9 cellular contexts compared by ENCODE assay signal in genomic region chr17:59751955-59752413, GRCh38. TPM values are rescaled to one million over a fixed set of nuclear protein-coding genes. Genes with fewer than 3 reads are reported as not detected.
DNase-seq lines count a peak whose midpoint lies in the region; ATAC-seq, FAIRE-seq and TF ChIP-seq lines count a peak whose summit lies in the region.
"Had no signal": no experiment of that assay in that cellular context is flagged by ENCODE, and none has a peak within 500 bp of the region (broad histone marks: within the 10 kb centered on the region; RNA-seq: fewer than 3 reads in every experiment).

No MANE protein-coding gene starts in this region.

- ATAC-seq in GM12878 = peak; percentile 76
- ATAC-seq in esophagus mucosa = no peak
- no peak for ATAC-seq in GM21390 (IDR thresholded peaks at IDR 0.05; ENCODE audit: unreplicated experiment)

- H3K36me3 ChIP-seq in OCI-LY3 (replicated peaks; ENCODE audit: low read depth, low read length) (no peaks in the 10 kb centered on the region), GM12878 (ENCODE audit: control insufficient read depth in 2 of 2, insufficient read depth in 2 of 2, low read length in 1 of 2) (peaks cover 0 to 1% of the 10 kb centered on the region in 2 experiments; a peak in 1 of 4 replicates)

- no peaks in the 10 kb centered on the region for H3K27me3 ChIP-seq in AG04450 (ENCODE audit: control insufficient read depth, insufficient read depth, low read length)
- H3K27me3 ChIP-seq in OCI-LY3 (ENCODE audit: low read depth, low read length) = no peaks in the 10 kb centered on the region
- H3K27me3 ChIP-seq in GM12878 (replicated peaks in 1 of 2; ENCODE audit: control insufficient read depth in 2 of 2, insufficient read depth in 2 of 2, low read length in 1 of 2) = no peaks in the 10 kb centered on the region

- intact Hi-C loops in GM12878 (cut with micrococcal nuclease; ENCODE audit: unreplicated experiment) = loop anchor here (2.0 to 5.0 kb wide), 3 partner anchors 77 to 160 kb away; no protein-coding TSS in a partner anchor

- CTCF ChIA-PET in AG04450 (lab: Charles Lee) (interaction anchor here (1.1 kb wide), 1 partner anchor 285 kb away, joined by 3 read pairs; no protein-coding TSS in a partner anchor), GM12878 (lab: Yijun Ruan, JAX) (interaction anchor here (0.6 to 5.1 kb wide), 20 partner anchors 8 to 532 kb away, joined by 3 to 75 read pairs (median 6); partner anchors contain the start of genes GDPD1 and RNFT1)

- no TSS peak for BruUV-seq in GM12878 (replicated peaks; lab: Mats Ljungman, UMichigan)

- TF ChIP-seq EP300 in GM12878 (IDR thresholded peaks at IDR 0.05; ENCODE audit: borderline replicate concordance in 1 of 2, control insufficient read depth in 1 of 2, low read depth in 2 of 2, low read length in 2 of 2) = 0 out of 4 replicates have a peak, but pooled peaks of 1 of the 2 experiments have one; percentile 21

- in situ Hi-C loops in GM13976 (cut with MboI; ENCODE audit: low sequenced_read_pairs, unreplicated experiment) = loop anchor here (10.0 kb wide), 1 partner anchor 283 kb away; no protein-coding TSS in a partner anchor
- in situ Hi-C loops in GM12878 (cut with MboI) = no loop called here

- TF ChIP-seq CTCF in AG04450 (IDR thresholded peaks at IDR 0.05; ENCODE audit: low read depth, low read length) (no peak), GM13976 (IDR thresholded peaks at IDR 0.05; ENCODE audit: borderline replicate concordance, control extremely low read depth, extremely low read depth, insufficient read depth, missing control alignments) (no peak), OCI-LY3 (IDR thresholded peaks at IDR 0.05; ENCODE audit: low read depth, low read length) (no peak), GM12878 (IDR thresholded peaks at IDR 0.05 in 2 of 3, conservative IDR thresholded peaks at IDR 0.05 in 1 of 3; ENCODE audit: control insufficient read depth in 2 of 3, extremely low read depth in 1 of 3, insufficient read depth in 1 of 3, low read depth in 3 of 3, low read length in 3 of 3) (no peak)

- H3K27ac ChIP-seq in AG04450 (ENCODE audit: low read depth, low read length) = peak overlapping the region; percentile 34
- H3K27ac ChIP-seq in OCI-LY3 (ENCODE audit: low read length) = peak overlapping the region; percentile 77
- peak overlapping the region; percentile 48 for H3K27ac ChIP-seq in GM12878 (ENCODE audit: control insufficient read depth, insufficient read depth)

- peak overlapping the region; percentile 29 for H3K9ac ChIP-seq in OCI-LY3 (ENCODE audit: low read length)
- peak overlapping the region; percentile 28; the same call in 1 of the 2 replicates for H3K9ac ChIP-seq in GM12878 (ENCODE audit: control insufficient read depth, insufficient read depth, low read length)

- RAD21 ChIA-PET in GM12878 (lab: Charles Lee; ENCODE audit: unreplicated experiment) = interaction anchor here (0.5 to 6.4 kb wide), 22 partner anchors 9 to 285 kb away, joined by 3 to 142 read pairs (median 9); partner anchors contain the start of genes PTRH2, RNFT1, RPS6KB1 and TUBD1

- no peak for TF ChIP-seq RAD21 in GM12878 (IDR thresholded peaks at IDR 0.05; ENCODE audit: insufficient read depth, low read depth, low read length)

- SMC1A ChIA-PET in GM12878 (lab: Charles Lee; ENCODE audit: uncharacterized antibody, unreplicated experiment) = interaction anchor here (0.6 to 6.7 kb wide), 19 partner anchors 8 to 297 kb away, joined by 3 to 127 read pairs (median 10); partner anchors contain the start of genes RPS6KB1 and TUBD1

- no peak overlapping the region for H3K4me3 ChIP-seq in AG04450 (ENCODE audit: low read depth, low read length)
- peak overlapping the region; percentile 42 for H3K4me3 ChIP-seq in OCI-LY3 (ENCODE audit: low read length)
- peak overlapping the region; percentile 39; the same call in 1 of the 2 replicates for H3K4me3 ChIP-seq in GM12878

- 1% methylated on average over 11 of the region's 11 CpGs for WGBS in GM12878 (ENCODE audit: insufficient coverage, insufficient replicate concordance, low lambda C conversion rate, missing lambda C conversion rate)

- POLR2A ChIA-PET in AG04450 (lab: Yijun Ruan, JAX) = interaction anchor here (1.0 to 5.6 kb wide), 2 partner anchors 34 to 90 kb away, joined by 11 to 221 read pairs; no protein-coding TSS in a partner anchor
- POLR2A ChIA-PET in GM12878 (lab: Charles Lee) = interaction anchor here (0.6 to 5.2 kb wide), 14 partner anchors 11 to 213 kb away, joined by 3 to 29 read pairs (median 5); no protein-coding TSS in a partner anchor

- no peak for TF ChIP-seq POLR2A in GM12878 (IDR thresholded peaks at IDR 0.05; ENCODE audit: low read depth, low read length)

- peaks cover 33% of the 10 kb centered on the region for H3K4me1 ChIP-seq in OCI-LY3 (ENCODE audit: low read length)
- H3K4me1 ChIP-seq in GM12878 (ENCODE audit: control insufficient read depth, insufficient read depth, low read length) = peaks cover 13% of the 10 kb centered on the region

- no peaks in the 10 kb centered on the region for H3K79me2 ChIP-seq in OCI-LY3 (ENCODE audit: low read length)
- H3K79me2 ChIP-seq in GM12878 (ENCODE audit: control insufficient read depth, insufficient read depth, low read length) = peaks cover 2% of the 10 kb centered on the region; the same call in 1 of the 2 replicates

- DNase-seq in AG04450 (ENCODE audit: low read depth, low spot score) (no peak), GM13976 (ENCODE audit: low spot score) (peak; percentile 28), GM12878 (ENCODE audit: low read depth, low spot score) (no peak), NCI-H1105 (lab: John Stamatoyannopoulos, UW) (no peak), COLO668 (lab: John Stamatoyannopoulos, UW; ENCODE audit: unreplicated experiment) (no peak)
- DNase-seq: NCI-H748 treated with DMSO at 0.1 percent for 48 hours had no signal

- peak overlapping the region; percentile 77 for H3K4me2 ChIP-seq in OCI-LY3 (ENCODE audit: low read length)
- peak overlapping the region; percentile 63 for H3K4me2 ChIP-seq in GM12878 (ENCODE audit: control insufficient read depth, insufficient read depth)

- no peaks in the 10 kb centered on the region for H3K9me3 ChIP-seq in AG04450 (ENCODE audit: control insufficient read depth, insufficient read depth, low read length)
- H3K9me3 ChIP-seq in OCI-LY3 (ENCODE audit: insufficient read depth, low read length) = no peaks in the 10 kb centered on the region
- no peaks in the 10 kb centered on the region for H3K9me3 ChIP-seq in GM12878 (replicated peaks; ENCODE audit: control insufficient read depth, insufficient read depth, low read length)

- H2AFZ ChIP-seq in OCI-LY3 (ENCODE audit: low read depth, low read length) = no peak overlapping the region
- H2AFZ ChIP-seq in GM12878 (ENCODE audit: control insufficient read depth, low read depth, low read length) = no peak overlapping the region

- H4K20me1 ChIP-seq in OCI-LY3 (ENCODE audit: insufficient read depth, low read length) (no peaks in the 10 kb centered on the region), GM12878 (ENCODE audit: control insufficient read depth, insufficient read depth) (no peaks in the 10 kb centered on the region)

- FAIRE-seq in GM12878 (lab: Jason Lieb, UNC) = no peak

TF ChIP-seq in GM12878, 131 proteins besides CTCF, POLR2A, EP300 and RAD21 (continues in another document):
- no peak for TF ChIP-seq SPI1 (IDR thresholded peaks at IDR 0.05; ENCODE audit: borderline replicate concordance, insufficient read depth, low read depth, low read length)
- TF ChIP-seq PAX5 (IDR thresholded peaks at IDR 0.05; ENCODE audit: borderline replicate concordance, low read depth, low read length) = peak; percentile 52; the same call in 1 of the 2 replicates

RNA-seq across cellular contexts. Expression of gene VMP1, which starts 44.5 kb away (rescaled TPM):
- polyA plus RNA-seq in AG04450 (2011; rRNA removed) = 174 and 196 TPM in 2 replicates
- 301 and 430 TPM in 2 replicates for polyA minus RNA-seq in AG04450 (2011; rRNA and poly(A)+ RNA removed)
- 475 and 481 TPM in 2 replicates for total RNA-seq in GM12878 (2013; cell fraction: nucleolus; rRNA removed)
- total RNA-seq in GM12878 (2014; rRNA removed) = 135 and 169 TPM in 2 replicates
- total RNA-seq in GM12878 (2014; rRNA removed; fragmentation: Illumina TruSeq; extraction: Trizol) = 150 and 160 TPM in 2 replicates
- total RNA-seq in GM12878 (2021) = 132 and 139 TPM in 2 replicates
- polyA plus RNA-seq in GM12878 (2011; ENCODE audit: low read depth) = 49.4 TPM
- polyA plus RNA-seq in GM12878 (2011; rRNA removed) = 171 and 218 TPM in 2 replicates
- polyA plus RNA-seq in GM12878 (2011; cell fraction: cytosol; rRNA removed) = 50.7 and 56.0 TPM in 2 replicates
- polyA plus RNA-seq in GM12878 (2011; cell fraction: nucleus; rRNA removed) = 117 and 155 TPM in 2 replicates
- polyA plus RNA-seq in GM12878 (2012) = 54.2 and 94.2 TPM in 2 replicates
- 121 and 153 TPM in 2 replicates for polyA plus RNA-seq in GM12878 (2014; fragmentation: Illumina TruSeq; extraction: Trizol)
- 100 to 1,000 TPM; 130 to 199 TPM for polyA plus RNA-seq in GM12878 (2014; fragmentation: Nextera tagmentation; extraction: Ambion mirVana)
- polyA plus RNA-seq in GM12878 (2014; rRNA removed) = 78.0 and 88.4 TPM in 2 replicates
- 100 to 1,000 TPM; 107 to 111 TPM for polyA plus RNA-seq in GM12878 (2016; fragmentation: Nextera tagmentation; extraction: Ambion mirVana)
- 205 and 241 TPM in 2 replicates for polyA minus RNA-seq in GM12878 (2011; rRNA and poly(A)+ RNA removed)
- 66.8 and 88.2 TPM in 2 replicates for polyA minus RNA-seq in GM12878 (2011; cell fraction: cytosol; rRNA and poly(A)+ RNA removed)
- polyA minus RNA-seq in GM12878 (2011; cell fraction: nucleus; rRNA and poly(A)+ RNA removed) = 262 and 332 TPM in 2 replicates
- 133 TPM for total RNA-seq in esophagus mucosa

RNA-seq across cellular contexts. Expression of gene PTRH2, which starts 44.8 kb away (rescaled TPM):
- polyA plus RNA-seq in AG04450 (2011; rRNA removed) (56.0 and 56.1 TPM in 2 replicates), GM12878 (2011; rRNA removed) (81.6 and 94.8 TPM in 2 replicates), GM12878 (2014; fragmentation: Illumina TruSeq; extraction: Trizol) (73.0 and 84.6 TPM in 2 replicates), GM12878 (2014; fragmentation: Nextera tagmentation; extraction: Ambion mirVana) (100 to 1,000 TPM; 128 to 156 TPM), GM12878 (2014; rRNA removed) (62.5 and 67.5 TPM in 2 replicates), GM12878 (2016; fragmentation: Nextera tagmentation; extraction: Ambion mirVana) (10 to 100 TPM; 58.0 to 59.3 TPM)
- 27.4 and 30.8 TPM in 2 replicates for polyA minus RNA-seq in AG04450 (2011; rRNA and poly(A)+ RNA removed)
- total RNA-seq in GM12878 (2013; cell fraction: nucleolus; rRNA removed) = 40.4 and 43.9 TPM in 2 replicates
- total RNA-seq in GM12878 (2014; rRNA removed) (47.0 and 48.7 TPM in 2 replicates), GM12878 (2014; rRNA removed; fragmentation: Illumina TruSeq; extraction: Trizol) (38.3 and 38.8 TPM in 2 replicates), GM12878 (2021) (37.7 and 41.7 TPM in 2 replicates), esophagus mucosa (17.6 TPM)
- 54.1 TPM for polyA plus RNA-seq in GM12878 (2011; ENCODE audit: low read depth)
- polyA plus RNA-seq in GM12878 (2011; cell fraction: cytosol; rRNA removed) = 52.3 and 52.9 TPM in 2 replicates
- 37.9 and 40.9 TPM in 2 replicates for polyA plus RNA-seq in GM12878 (2011; cell fraction: nucleus; rRNA removed)
- polyA plus RNA-seq in GM12878 (2012) = 37.9 and 44.7 TPM in 2 replicates
- polyA minus RNA-seq in GM12878 (2011; rRNA and poly(A)+ RNA removed) = 33.3 and 49.5 TPM in 2 replicates
- 5.1 and 7.2 TPM in 2 replicates for polyA minus RNA-seq in GM12878 (2011; cell fraction: cytosol; rRNA and poly(A)+ RNA removed)
- polyA minus RNA-seq in GM12878 (2011; cell fraction: nucleus; rRNA and poly(A)+ RNA removed) = 12.6 and 18.2 TPM in 2 replicates
